In the genomic region with DNA sequence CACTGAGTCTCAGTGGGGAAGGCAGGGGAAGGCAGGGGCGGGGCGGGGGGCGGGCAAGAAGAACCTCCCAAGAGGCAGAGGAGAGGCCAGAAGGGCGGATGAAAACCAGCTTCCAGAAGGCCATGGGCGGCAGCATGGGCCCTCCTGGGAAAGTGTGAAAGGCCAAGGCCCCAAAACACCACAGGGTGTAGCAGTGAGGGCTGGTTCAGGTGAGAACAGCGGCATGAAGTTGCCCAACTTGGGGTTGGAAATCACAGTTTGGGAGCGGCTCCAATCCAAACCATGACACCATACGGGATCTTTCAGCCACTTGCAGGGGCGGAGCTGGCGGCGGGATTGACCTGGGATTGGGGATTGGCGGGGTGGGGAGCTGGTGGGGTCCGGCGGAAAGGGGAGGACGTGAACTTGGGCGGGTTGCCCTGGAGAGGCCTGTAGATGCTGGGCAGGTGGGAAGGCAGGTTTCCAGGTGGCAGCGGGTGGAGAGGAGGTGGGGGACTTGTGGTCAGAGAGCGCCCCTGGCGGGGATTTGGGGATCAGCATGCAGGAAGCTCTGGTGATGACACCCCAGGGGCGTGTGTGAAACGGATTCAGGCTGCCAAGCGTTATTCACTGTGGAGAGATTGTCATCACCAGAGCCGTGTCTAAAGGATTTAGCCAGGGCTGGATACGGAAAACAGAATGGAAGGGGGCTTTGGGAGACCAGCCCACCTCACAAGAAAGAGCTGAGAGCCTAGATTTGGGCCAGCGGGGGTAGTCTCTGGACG, we compare ENCODE assay signal across 8 cellular contexts.
A peak's percentile ranks its signal among the peaks of the same experiment; 100 is the strongest.
DNase-seq lines count a peak whose midpoint lies in the region; ATAC-seq, FAIRE-seq and TF ChIP-seq lines count a peak whose summit lies in the region.

No MANE protein-coding gene starts in this region.

- no peak overlapping the region for H3K27ac ChIP-seq in HL-60 (replicated peaks)
- H3K27ac ChIP-seq in astrocyte (ENCODE audit: low read depth, low read length) = peak overlapping the region; percentile 38
- peak overlapping the region in 1 of 4 donors; percentile 25 for H3K27ac ChIP-seq in sigmoid colon

- DNase-seq in AG20443 (ENCODE audit: low spot score) = peak; percentile 94
- peak; percentile 22 to 42 for DNase-seq in HL-60 (ENCODE audit: low read depth in 1 of 2, low spot score in 1 of 2)
- peak; percentile 19 to 68 (median 62) for DNase-seq in T-helper 2 cell
- DNase-seq in astrocyte (ENCODE audit: low read depth) = peak; percentile 77
- DNase-seq in hepatic stellate cell (ENCODE audit: low spot score) = peak; percentile 96
- peak; percentile 90 for DNase-seq in sigmoid colon
- no peak for DNase-seq in DMS153 treated with DMSO at 0.1 percent for 48 hours (lab: John Stamatoyannopoulos, UW; ENCODE audit: unreplicated experiment)

- H3K79me2 ChIP-seq in astrocyte (ENCODE audit: insufficient read depth, low read length) = no peaks in the 10 kb centered on the region

- peak overlapping the region; percentile 84 for H3K4me2 ChIP-seq in astrocyte (ENCODE audit: low read length)

- no peak for TF ChIP-seq EP300 in sigmoid colon (IDR thresholded peaks at IDR 0.05)

- H4K20me1 ChIP-seq in astrocyte (ENCODE audit: insufficient read depth, low read length) = peaks cover 36% of the 10 kb centered on the region

- WGBS in sigmoid colon, 2 donors = 42 to 50% methylated on average over 26 of the region's 26 CpGs

- H3K4me1 ChIP-seq in astrocyte (ENCODE audit: insufficient read depth, low read length) (peaks cover 24% of the 10 kb centered on the region), sigmoid colon (peaks cover 0 to 38% (median 27%) of the 10 kb centered on the region in 4 donors)

- H3K27ac Mint-ChIP-seq in astrocyte (ENCODE audit: unreplicated experiment) = peak overlapping the region; percentile 95

- H3K27me3 Mint-ChIP-seq in astrocyte (ENCODE audit: low read depth, unreplicated experiment) = no peaks in the 10 kb centered on the region

- no peak overlapping the region for H3K4me3 ChIP-seq in HL-60 (replicated peaks; ENCODE audit: insufficient read depth, low read length)
- H3K4me3 ChIP-seq in astrocyte (ENCODE audit: insufficient read depth, low read depth, low read length) = peak overlapping the region; percentile 43
- peak overlapping the region in 3 of 4 donors; percentile 14 to 37 (median 23) for H3K4me3 ChIP-seq in sigmoid colon

- no peak overlapping the region for H2AFZ ChIP-seq in astrocyte (ENCODE audit: low read depth, low read length)

- no peaks in the 10 kb centered on the region for H3K9me3 Mint-ChIP-seq in astrocyte (ENCODE audit: unreplicated experiment)

- no peak for TF ChIP-seq POLR2A in sigmoid colon (IDR thresholded peaks at IDR 0.05)

- H3K4me1 Mint-ChIP-seq in astrocyte (ENCODE audit: low read depth, unreplicated experiment) = peaks cover 34% of the 10 kb centered on the region

- H3K36me3 Mint-ChIP-seq in astrocyte (ENCODE audit: low read depth, unreplicated experiment) = peaks cover 18% of the 10 kb centered on the region

- peak overlapping the region; percentile 69 for H3K9ac ChIP-seq in astrocyte (ENCODE audit: low read length)

- TF ChIP-seq CTCF in HL-60 (IDR thresholded peaks at IDR 0.05; ENCODE audit: insufficient read depth, low read length) = peak; percentile 51
- peak; percentile 77 for TF ChIP-seq CTCF in astrocyte (IDR thresholded peaks at IDR 0.05; ENCODE audit: insufficient read depth, low read depth, low read length)
- peak; percentile 27 to 70 (median 63) for TF ChIP-seq CTCF in sigmoid colon (IDR thresholded peaks at IDR 0.05)

- ATAC-seq in HG02852 (IDR thresholded peaks at IDR 0.05; ENCODE audit: unreplicated experiment) = no peak

- intact Hi-C loops in sigmoid colon (cut with DNase I) = no loop called here

- H3K4me3 Mint-ChIP-seq in astrocyte (ENCODE audit: unreplicated experiment) = peak overlapping the region; percentile 81

- no peak for FAIRE-seq in astrocyte (lab: Jason Lieb, UNC)

- peaks cover 18% of the 10 kb centered on the region for H3K36me3 ChIP-seq in astrocyte (ENCODE audit: insufficient read depth, low read length)
- peaks cover 18 to 30% (median 24%) of the 10 kb centered on the region in 4 donors for H3K36me3 ChIP-seq in sigmoid colon

- H3K27me3 ChIP-seq in HL-60 (ENCODE audit: insufficient read depth, poor library complexity, severe bottlenecking) = no peaks in the 10 kb centered on the region
- H3K27me3 ChIP-seq in astrocyte (ENCODE audit: insufficient read depth, low read length) = no peaks in the 10 kb centered on the region
- no peaks in the 10 kb centered on the region for H3K27me3 ChIP-seq in sigmoid colon

- no peaks in the 10 kb centered on the region for H3K9me3 ChIP-seq in astrocyte (ENCODE audit: insufficient read depth, low read depth, low read length)
- H3K9me3 ChIP-seq in sigmoid colon = no peaks in the 10 kb centered on the region
